ENCODE assay signal across 9 cellular contexts in the genomic region with DNA sequence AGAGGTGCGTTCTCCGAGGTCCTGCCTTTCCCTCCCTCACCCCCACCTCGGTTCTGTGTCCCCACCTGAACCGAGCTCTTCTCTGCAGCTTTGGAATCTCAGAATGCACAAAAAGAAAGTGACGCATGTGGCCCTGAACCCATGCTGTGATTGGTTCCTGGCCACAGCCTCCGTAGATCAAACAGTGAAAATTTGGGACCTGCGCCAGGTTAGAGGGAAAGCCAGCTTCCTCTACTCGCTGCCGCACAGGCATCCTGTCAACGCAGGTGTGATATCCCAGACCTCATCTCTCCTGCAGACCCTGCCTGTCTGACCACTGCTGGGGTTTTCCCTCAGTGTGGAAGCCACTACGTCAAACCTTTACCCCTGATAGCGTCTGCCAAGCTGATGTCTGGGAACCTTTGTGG. TPM values are rescaled to one million over a fixed set of nuclear protein-coding genes. Genes with fewer than 3 reads are reported as not detected.
DNase-seq lines count a peak whose midpoint lies in the region; ATAC-seq, FAIRE-seq and TF ChIP-seq lines count a peak whose summit lies in the region.
"Had no signal": no experiment of that assay in that cellular context is flagged by ENCODE, and none has a peak within 500 bp of the region (broad histone marks: within the 10 kb centered on the region; RNA-seq: fewer than 3 reads in every experiment).

No MANE protein-coding gene starts in this region.

- peaks cover 0 to 8% (median 6%) of the 10 kb centered on the region in 3 donors for H3K4me1 ChIP-seq in pancreas

- H3K4me3 ChIP-seq in WI38 (ENCODE audit: low read depth, low read length) (peak overlapping the region; percentile 27), pancreas (peak overlapping the region in 2 of 4 donors; percentile 19 to 43)

- ATAC-seq in pancreas (peak; percentile 84 to 91 (median 88)), GM19324 (IDR thresholded peaks at IDR 0.05; ENCODE audit: low FRiP score, unreplicated experiment) (no peak)

- peak; percentile 50 for DNase-seq in Daoy (ENCODE audit: low read depth)
- DNase-seq in cerebellar cortex (ENCODE audit: low spot score), result peak; percentile 80
- DNase-seq in pancreas, result peak; percentile 72 to 89 (median 82)
- no peak for DNase-seq in SIG-M5 (lab: John Stamatoyannopoulos, UW)
- no peak for DNase-seq in LoVo (ENCODE audit: low spot score)
- no peak for DNase-seq in HuH-7.5 (ENCODE audit: low spot score)

- intact Hi-C loops in pancreas (cut with DNase I), result no loop called here

- TF ChIP-seq CTCF in WI38 (IDR thresholded peaks at IDR 0.05; ENCODE audit: low read depth, low read length) (no peak), pancreas (IDR thresholded peaks at IDR 0.05) (no peak)

- H3K27ac ChIP-seq in pancreas, result peak overlapping the region; percentile 18 to 73 (median 46)

- FAIRE-seq in pancreas (lab: Jason Lieb, UNC), result no peak
- FAIRE-seq: keratinocyte had no signal

- peaks cover 0 to 11% (median 8%) of the 10 kb centered on the region in 3 donors for H3K36me3 ChIP-seq in pancreas

- 4 to 9% methylated on average over 12 of the region's 12 CpGs for WGBS in pancreas, 2 donors

- no peaks in the 10 kb centered on the region for H3K27me3 ChIP-seq in pancreas

- no peaks in the 10 kb centered on the region for H3K9me3 ChIP-seq in pancreas

RNA-seq across cellular contexts. Expression of a gene that starts 13.9 kb away (rescaled TPM):
- total RNA-seq in Daoy (2014; rRNA removed; shearing (Covaris generic)), result 18.2 and 33.8 TPM in 2 replicates
- total RNA-seq in pancreas, result 10 to 100 TPM; 22.5 to 38.1 (median 29.7) TPM
- 10 to 100 TPM; 40.4 to 53.6 TPM for polyA plus RNA-seq in pancreas

RNA-seq across cellular contexts. Expression of a gene that starts 19.9 kb away (rescaled TPM):
- total RNA-seq in Daoy (2014; rRNA removed; shearing (Covaris generic)), result 19.4 and 23.1 TPM in 2 replicates
- 10 to 100 TPM in 5 of 6 donors, 1 to 10 TPM in 1; 10.0 to 46.2 (median 20.0) TPM for total RNA-seq in pancreas
- 10 to 100 TPM; 31.2 to 45.9 TPM for polyA plus RNA-seq in pancreas

RNA-seq across cellular contexts. Expression of a gene that starts 23.1 kb away (rescaled TPM):
- total RNA-seq in Daoy (2014; rRNA removed; shearing (Covaris generic)), result 2.2 and 2.3 TPM in 2 replicates
- 10 to 100 TPM in 5 of 6 donors, 1 to 10 TPM in 1; 8.9 to 24.0 (median 15.2) TPM for total RNA-seq in pancreas
- 10 to 100 TPM; 54.9 to 60.0 TPM for polyA plus RNA-seq in pancreas

RNA-seq across cellular contexts. Expression of a gene that starts 35.3 kb away (rescaled TPM):
- total RNA-seq in Daoy (2014; rRNA removed; shearing (Covaris generic)), result 15.9 and 17.0 TPM in 2 replicates
- 10 to 100 TPM; 15.0 to 36.9 (median 20.0) TPM for total RNA-seq in pancreas
- polyA plus RNA-seq in pancreas, result 10 to 100 TPM; 22.0 to 35.5 TPM

RNA-seq across cellular contexts. Expression of a gene that starts 48.4 kb away (rescaled TPM):
- total RNA-seq in Daoy (2014; rRNA removed; shearing (Covaris generic)), result 32.5 and 38.2 TPM in 2 replicates
- total RNA-seq in pancreas, result 10 to 100 TPM; 16.5 to 39.9 (median 29.6) TPM
- polyA plus RNA-seq in pancreas, result 10 to 100 TPM; 28.1 to 31.3 TPM

Comparison
In these comparisons a context has a peak if more than half of its experiments do, and no peak if none do; other contexts are left out.
1. DNase-seq: peak in Daoy (single experiment), cerebellar cortex (single experiment) and pancreas (6 of 6); none in SIG-M5 (single experiment), LoVo (single experiment) and HuH-7.5 (single experiment).